Comparison of ENCODE assay signal across 9 cellular contexts in genomic region chr5:160207061-160207460, GRCh38. TPM values are rescaled to one million over a fixed set of nuclear protein-coding genes. Genes with fewer than 3 reads are reported as not detected.
"Had no signal": no experiment of that assay in that cellular context is flagged by ENCODE, and none has a peak within 500 bp of the region (broad histone marks: within the 10 kb centered on the region; RNA-seq: fewer than 3 reads in every experiment).

No MANE protein-coding gene starts in this region.

- DNase-seq: GM23248, GOT3, H7, KBM-7 had no signal

- H2AFZ ChIP-seq: GM23248 had no signal

- H3K4me3 ChIP-seq: GM23248, HAP-1 had no signal

- H3K4me3 Mint-ChIP-seq: IgD-negative memory B cell had no signal

- H3K27ac Mint-ChIP-seq: IgD-negative memory B cell had no signal

- H3K9me3 ChIP-seq: HAP-1 had no signal

- ATAC-seq: HCT116 had no signal

- H3K27ac ChIP-seq: GM23248 had no signal

- H3K36me3 Mint-ChIP-seq: IgD-negative memory B cell had no signal

- H3K9ac ChIP-seq: GM23248 had no signal

- FAIRE-seq: HTR-8/SVneo had no signal

- H3K36me3 ChIP-seq: HAP-1 had no signal

RNA-seq across cellular contexts. Expression of gene FABP6, which starts 22.2 kb away (rescaled TPM):
- total RNA-seq: GM23248, H4 had no signal
- polyA plus RNA-seq: GM23248, IgD-negative memory B cell had no signal
